Comparison of ENCODE assay signal across 28 cellular contexts in genomic region chr4:181502611-181503010, GRCh38.
"Had no signal": no experiment of that assay in that cellular context is flagged by ENCODE, and none has a peak within 500 bp of the region (broad histone marks: within the 10 kb centered on the region; RNA-seq: fewer than 3 reads in every experiment).

No MANE protein-coding gene starts in this region.

- H3K27me3 ChIP-seq: adrenal gland had no signal

- H3K27me3 Mint-ChIP-seq: activated CD4-positive, alpha-beta memory T cell treated with anti-CD3 and anti-CD28 coated beads, Interleukin-2, amount 10 ng/mL, durations not matched to agents 7 days and 5 days; activated CD4-positive, alpha-beta T cell treated with anti-CD3 and anti-CD28 coated beads for 36 hours; activated naive CD4-positive, alpha-beta T cell treated with anti-CD3 and anti-CD28 coated beads, Interleukin-2, amount 10 ng/mL, durations not matched to agents 7 days and 5 days; activated naive CD8-positive, alpha-beta T cell treated with anti-CD3 and anti-CD28 coated beads, Interleukin-2, amount 10 ng/mL, durations not matched to agents 7 days and 5 days; activated T-helper 17 cell treated with anti-CD3 and anti-CD28 coated beads, Interleukin-2, amount 50 U/mL, for 72 hours; T-cell had no signal

- H3K9me3 ChIP-seq: adrenal gland had no signal

- H3K4me3 ChIP-seq: adrenal gland, SK-N-MC had no signal

- DNase-seq: activated CD4-positive, alpha-beta memory T cell treated with anti-CD3 and anti-CD28 coated beads, Interleukin-2, amount 10 ng/mL, durations not matched to agents 7 days and 5 days; activated CD4-positive, alpha-beta T cell treated with anti-CD3 and anti-CD28 coated beads for 36 hours; activated CD4-positive, alpha-beta T cell treated with anti-CD3 and anti-CD28 coated beads, Interleukin-2, amount 50 U/mL, for 1 hour; activated gamma-delta T cell; activated naive CD4-positive, alpha-beta T cell treated with anti-CD3 and anti-CD28 coated beads, Interleukin-2, amount 10 ng/mL, durations not matched to agents 7 days and 5 days; activated naive CD8-positive, alpha-beta T cell treated with anti-CD3 and anti-CD28 coated beads, Interleukin-2, amount 10 ng/mL, durations not matched to agents 7 days and 5 days; activated T-cell treated with anti-CD3 and anti-CD28 coated beads for 4 hours; activated T-cell treated with anti-CD3 and anti-CD28 coated beads, Interleukin-2, amount 50 U/mL, for 48 hours; adrenal gland; anterior cingulate cortex; cerebellar nuclear complex; Karpas-422; MM.1S; NCI-H1105 treated with DMSO at 0.1 percent for 48 hours; NCI-H1436 treated with DMSO at 0.1 percent for 48 hours; NCI-H2029; NCI-H2107; NCI-H2171 treated with DMSO at 0.1 percent for 48 hours; NCI-H226; NCI-H526; SIG-M5; T-cell; T-helper 2 cell; T1000 had no signal

- H3K36me3 ChIP-seq: adrenal gland had no signal

- H3K4me1 Mint-ChIP-seq: activated CD4-positive, alpha-beta memory T cell treated with anti-CD3 and anti-CD28 coated beads, Interleukin-2, amount 10 ng/mL, durations not matched to agents 7 days and 5 days; activated CD4-positive, alpha-beta T cell treated with anti-CD3 and anti-CD28 coated beads for 36 hours; activated naive CD4-positive, alpha-beta T cell treated with anti-CD3 and anti-CD28 coated beads, Interleukin-2, amount 10 ng/mL, durations not matched to agents 7 days and 5 days; activated naive CD8-positive, alpha-beta T cell treated with anti-CD3 and anti-CD28 coated beads, Interleukin-2, amount 10 ng/mL, durations not matched to agents 7 days and 5 days; activated T-helper 17 cell treated with anti-CD3 and anti-CD28 coated beads, Interleukin-2, amount 50 U/mL, for 72 hours; T-cell had no signal

- H3K4me1 ChIP-seq: adrenal gland had no signal

- H3K4me3 Mint-ChIP-seq: activated CD4-positive, alpha-beta memory T cell treated with anti-CD3 and anti-CD28 coated beads, Interleukin-2, amount 10 ng/mL, durations not matched to agents 7 days and 5 days; activated CD4-positive, alpha-beta T cell treated with anti-CD3 and anti-CD28 coated beads for 36 hours; activated naive CD4-positive, alpha-beta T cell treated with anti-CD3 and anti-CD28 coated beads, Interleukin-2, amount 10 ng/mL, durations not matched to agents 7 days and 5 days; activated naive CD8-positive, alpha-beta T cell treated with anti-CD3 and anti-CD28 coated beads, Interleukin-2, amount 10 ng/mL, durations not matched to agents 7 days and 5 days; activated T-helper 17 cell treated with anti-CD3 and anti-CD28 coated beads, Interleukin-2, amount 50 U/mL, for 72 hours; T-cell had no signal

- H3K9me3 Mint-ChIP-seq: activated naive CD8-positive, alpha-beta T cell treated with anti-CD3 and anti-CD28 coated beads, Interleukin-2, amount 10 ng/mL, durations not matched to agents 7 days and 5 days had no signal

- H3K27ac ChIP-seq: adrenal gland, SK-N-MC had no signal

- H3K27ac Mint-ChIP-seq: activated CD4-positive, alpha-beta memory T cell treated with anti-CD3 and anti-CD28 coated beads, Interleukin-2, amount 10 ng/mL, durations not matched to agents 7 days and 5 days; activated CD4-positive, alpha-beta T cell treated with anti-CD3 and anti-CD28 coated beads for 36 hours; activated naive CD4-positive, alpha-beta T cell treated with anti-CD3 and anti-CD28 coated beads, Interleukin-2, amount 10 ng/mL, durations not matched to agents 7 days and 5 days; activated naive CD8-positive, alpha-beta T cell treated with anti-CD3 and anti-CD28 coated beads, Interleukin-2, amount 10 ng/mL, durations not matched to agents 7 days and 5 days; activated T-helper 17 cell treated with anti-CD3 and anti-CD28 coated beads, Interleukin-2, amount 50 U/mL, for 72 hours; T-cell had no signal

- H3K36me3 Mint-ChIP-seq: activated naive CD4-positive, alpha-beta T cell treated with anti-CD3 and anti-CD28 coated beads, Interleukin-2, amount 10 ng/mL, durations not matched to agents 7 days and 5 days; activated naive CD8-positive, alpha-beta T cell treated with anti-CD3 and anti-CD28 coated beads, Interleukin-2, amount 10 ng/mL, durations not matched to agents 7 days and 5 days; T-cell had no signal

- FAIRE-seq: colon, TTC549 had no signal
